Comparison of ENCODE assay signal across 17 cellular contexts in the genomic region with DNA sequence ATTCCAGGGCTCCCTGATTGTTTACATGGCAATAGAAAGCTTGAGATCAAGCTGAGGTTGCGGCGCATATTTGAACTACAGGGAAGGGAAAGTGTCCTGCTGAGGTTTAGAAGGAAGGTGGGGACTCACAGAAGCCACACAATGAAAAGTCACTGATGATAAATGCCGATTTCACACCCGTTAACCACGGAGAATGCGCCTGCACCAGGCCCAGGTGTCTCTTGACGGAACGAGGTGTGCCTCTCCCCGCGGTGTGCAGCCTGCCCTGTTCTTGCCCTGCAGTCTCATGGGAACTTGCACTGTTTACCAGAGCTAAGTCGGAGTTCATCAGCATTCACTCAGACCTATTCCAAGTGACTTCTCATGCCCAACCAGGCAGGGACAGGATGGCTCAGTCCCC.
DNase-seq lines count a peak whose midpoint lies in the region; ATAC-seq and TF ChIP-seq lines count a peak whose summit lies in the region.
"Had no signal": no experiment of that assay in that cellular context is flagged by ENCODE, and none has a peak within 500 bp of the region (broad histone marks: within the 10 kb centered on the region; RNA-seq: fewer than 3 reads in every experiment).

No MANE protein-coding gene starts in this region.

- H3K4me1 Mint-ChIP-seq in neural progenitor cell = peaks cover 41% of the 10 kb centered on the region

- ATAC-seq in DND-41 (ENCODE audit: insufficient read depth, low read depth) (peak; percentile 48; the same call in 2 of the 3 replicates), HG03521 (IDR thresholded peaks at IDR 0.05; ENCODE audit: unreplicated experiment) (no peak)
- ATAC-seq: naive thymus-derived CD4-positive, alpha-beta T cell had no signal

- H3K79me2 ChIP-seq in DND-41 (ENCODE audit: insufficient read depth, low read length) = no peaks in the 10 kb centered on the region
- no peaks in the 10 kb centered on the region for H3K79me2 ChIP-seq in neural progenitor cell (ENCODE audit: low read depth)

- H3K27ac ChIP-seq in DND-41 (ENCODE audit: low read length) (peak overlapping the region; percentile 40; the same call in 1 of the 2 replicates), esophagus (ENCODE audit: low read depth in 2 of 2, low read length in 1 of 2) (peak overlapping the region; percentile 65 to 68), neural progenitor cell (no peak overlapping the region), SJCRH30 (no peak overlapping the region)
- H3K27ac ChIP-seq: C4-2B had no signal

- H3K27me3 Mint-ChIP-seq in neural progenitor cell (ENCODE audit: insufficient read depth, low read depth) = peaks cover 13% of the 10 kb centered on the region

- H3K9me3 ChIP-seq in DND-41 (ENCODE audit: insufficient read depth, low read length, severe bottlenecking) (no peaks in the 10 kb centered on the region), esophagus (ENCODE audit: control insufficient read depth in 2 of 2, insufficient read depth in 1 of 2, low read depth in 1 of 2, low read length in 1 of 2) (no peaks in the 10 kb centered on the region), neural progenitor cell (ENCODE audit: low read depth) (no peaks in the 10 kb centered on the region), SJCRH30 (replicated peaks) (no peaks in the 10 kb centered on the region)

- H3K27ac Mint-ChIP-seq in neural progenitor cell = peak overlapping the region; percentile 84
- H3K27ac Mint-ChIP-seq: HFFc6 had no signal

- H3K4me3 ChIP-seq in DND-41 (ENCODE audit: low read depth in 1 of 2, low read length in 2 of 2) = no peak overlapping the region
- H3K4me3 ChIP-seq in esophagus (ENCODE audit: low read depth in 1 of 2, low read length in 2 of 2) = no peak overlapping the region
- no peak overlapping the region for H3K4me3 ChIP-seq in neural progenitor cell
- no peak overlapping the region for H3K4me3 ChIP-seq in SJCRH30

- peak overlapping the region; percentile 41 for H3K4me3 Mint-ChIP-seq in neural progenitor cell
- H3K4me3 Mint-ChIP-seq: HFFc6; naive thymus-derived CD4-positive, alpha-beta T cell had no signal

- TF ChIP-seq CTCF in DND-41 (IDR thresholded peaks at IDR 0.05; ENCODE audit: borderline replicate concordance, extremely low read depth, low read length, poor library complexity, severe bottlenecking) = no peak
- no peak for TF ChIP-seq CTCF in neural progenitor cell (IDR thresholded peaks at IDR 0.05)
- no peak for TF ChIP-seq CTCF in GM10266 (IDR thresholded peaks at IDR 0.05; ENCODE audit: control insufficient read depth, insufficient read depth, low read depth, missing control alignments)

- H3K9ac ChIP-seq in DND-41 (ENCODE audit: low read depth, low read length) = no peak overlapping the region
- no peak overlapping the region for H3K9ac ChIP-seq in neural progenitor cell

- peak; percentile 43 for DNase-seq in DND-41
- peak; percentile 44 for DNase-seq in NCI-H2107 (lab: John Stamatoyannopoulos, UW)
- peak; percentile 59 for DNase-seq in neural progenitor cell (ENCODE audit: low spot score)
- DNase-seq in SJCRH30 = no peak
- DNase-seq in DMS153 treated with DMSO at 0.1 percent for 48 hours (lab: John Stamatoyannopoulos, UW; ENCODE audit: unreplicated experiment) = no peak
- DNase-seq in GM10266 (ENCODE audit: extremely low spot score) = no peak
- DNase-seq: activated CD4-positive, alpha-beta T cell treated with anti-CD3 and anti-CD28 coated beads for 4 hours; activated effector memory CD4-positive, alpha-beta T cell treated with Interleukin-2 at 50 U/mL for 16 hours; effector CD4-positive, alpha-beta T cell; naive thymus-derived CD4-positive, alpha-beta T cell; right cardiac atrium; stimulated activated naive CD4-positive, alpha-beta T cell treated with Interleukin-2 at 50 U/mL for 16 hours; T-helper 1 cell had no signal

- no peaks in the 10 kb centered on the region for H3K36me3 ChIP-seq in DND-41 (ENCODE audit: insufficient read depth, low read length)
- H3K36me3 ChIP-seq in esophagus (ENCODE audit: control insufficient read depth in 2 of 2, insufficient read depth in 2 of 2, low read length in 1 of 2) = no peaks in the 10 kb centered on the region
- no peaks in the 10 kb centered on the region for H3K36me3 ChIP-seq in neural progenitor cell
- H3K36me3 ChIP-seq in SJCRH30 = no peaks in the 10 kb centered on the region

- H4K20me1 ChIP-seq in DND-41 (ENCODE audit: insufficient read depth, low read length) = no peaks in the 10 kb centered on the region
- H4K20me1 ChIP-seq in neural progenitor cell (ENCODE audit: low read depth) = no peaks in the 10 kb centered on the region

- 41 to 47% methylated on average over 11 of the region's 11 CpGs for WGBS in esophagus, 2 donors

- H3K36me3 Mint-ChIP-seq in neural progenitor cell = no peaks in the 10 kb centered on the region

- H3K9me3 Mint-ChIP-seq in neural progenitor cell = peaks cover 2% of the 10 kb centered on the region
- H3K9me3 Mint-ChIP-seq: HFFc6; naive thymus-derived CD4-positive, alpha-beta T cell had no signal

- H3K27me3 ChIP-seq in DND-41 (ENCODE audit: insufficient read depth, low read length, poor library complexity) (no peaks in the 10 kb centered on the region), esophagus (ENCODE audit: control insufficient read depth in 1 of 2, insufficient read depth in 2 of 2, low read length in 2 of 2) (no peaks in the 10 kb centered on the region), neural progenitor cell (no peaks in the 10 kb centered on the region), SJCRH30 (no peaks in the 10 kb centered on the region)

- no peaks in the 10 kb centered on the region for H3F3A ChIP-seq in neural progenitor cell (ENCODE audit: low read depth)

- H3K4me1 ChIP-seq in DND-41 (ENCODE audit: insufficient read depth, low read length) (peaks cover 36% of the 10 kb centered on the region), esophagus (ENCODE audit: control insufficient read depth in 2 of 2, insufficient read depth in 2 of 2, low read length in 1 of 2) (peaks cover 0 to 8% of the 10 kb centered on the region in 2 donors), neural progenitor cell (peaks cover 33% of the 10 kb centered on the region), SJCRH30 (no peaks in the 10 kb centered on the region)

- no peak overlapping the region for H2AFZ ChIP-seq in DND-41 (ENCODE audit: low read depth, low read length)
- H2AFZ ChIP-seq in neural progenitor cell (replicated peaks) = no peak overlapping the region

- H3K4me2 ChIP-seq in DND-41 (ENCODE audit: insufficient read depth, low read length) (no peak overlapping the region), neural progenitor cell (peak overlapping the region; percentile 24)

Comparison
In these comparisons a context has a peak if more than half of its experiments do, and no peak if none do; other contexts are left out.
1. DNase-seq: peak in DND-41 (single experiment), NCI-H2107 (single experiment) and neural progenitor cell (single experiment); none in SJCRH30 (0 of 2), DMS153 treated with DMSO at 0.1 percent for 48 hours (single experiment) and GM10266 (single experiment).
2. H3K27ac ChIP-seq: peak in DND-41 (single experiment) and esophagus (2 of 2); none in neural progenitor cell (single experiment) and SJCRH30 (single experiment).